In the genomic region with DNA sequence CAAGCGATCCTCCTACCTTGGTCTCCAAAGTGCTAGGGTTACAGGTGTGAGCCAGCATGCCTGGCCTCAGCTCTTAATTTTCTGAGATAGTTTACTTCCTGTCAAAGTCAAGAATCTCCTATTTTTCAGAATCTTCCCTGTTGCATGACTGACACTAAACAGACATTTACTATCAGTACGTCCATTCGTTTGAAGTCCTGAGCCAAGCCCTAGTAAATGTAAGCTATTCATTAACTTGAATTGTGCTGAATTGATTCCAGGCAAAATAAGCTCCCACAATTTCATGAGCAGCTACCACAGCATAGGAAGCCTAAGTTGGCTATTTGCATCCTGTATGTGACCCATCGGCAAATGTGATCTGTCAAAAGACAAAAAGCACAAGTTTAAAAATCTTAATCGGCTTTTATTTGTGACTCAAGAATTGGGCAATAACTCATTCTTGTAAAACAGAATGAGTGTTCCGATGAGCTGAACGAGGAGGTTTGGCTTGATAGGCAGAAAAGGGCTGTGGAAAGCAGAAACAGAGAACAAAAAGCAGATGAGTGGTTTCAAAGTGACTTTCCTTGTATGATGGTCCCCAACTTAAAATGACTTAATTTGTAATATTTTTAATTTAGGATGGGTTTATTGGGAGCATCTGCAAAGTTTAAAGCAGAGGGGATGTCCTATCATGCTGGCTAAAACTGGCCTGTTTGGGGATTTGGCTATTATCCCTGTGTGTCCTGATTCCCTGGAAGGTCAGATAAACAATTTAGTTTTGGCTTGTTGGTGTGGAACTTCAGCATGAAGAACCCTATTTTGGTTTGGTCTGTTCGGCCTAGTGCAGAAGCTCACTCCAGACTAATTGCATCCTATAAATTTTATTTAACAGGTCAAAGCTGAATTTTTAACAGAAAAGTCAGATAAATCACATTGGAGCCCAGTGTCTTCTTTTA, we compare ENCODE assay signal across 17 cellular contexts. TPM values are rescaled to one million over a fixed set of nuclear protein-coding genes. Genes with fewer than 3 reads are reported as not detected.
A peak's percentile ranks its signal among the peaks of the same experiment; 100 is the strongest.
DNase-seq lines count a peak whose midpoint lies in the region; ATAC-seq and TF ChIP-seq lines count a peak whose summit lies in the region.
"Had no signal": no experiment of that assay in that cellular context is flagged by ENCODE, and none has a peak within 500 bp of the region (broad histone marks: within the 10 kb centered on the region; RNA-seq: fewer than 3 reads in every experiment).

No MANE protein-coding gene starts in this region.

- peak; percentile 23 for ATAC-seq in activated T-helper 17 cell treated with anti-CD3 and anti-CD28 coated beads, Interleukin-2, amount 50 U/mL, for 72 hours (replicated peaks)
- ATAC-seq in omental fat pad (ENCODE audit: low FRiP score), result peak; percentile 78
- ATAC-seq: activated T-cell treated with anti-CD3 and anti-CD28 coated beads, Interleukin-2, amount 50 U/mL, for 4 hours; natural killer cell treated with Interleukin-12 subunit alpha and Interleukin-12 subunit beta and Interleukin-15 and Interleukin-18, amount 100 ng/mL, for 72 hours; stimulated activated memory B cell treated with anti-CD40 and anti-IgM and Interleukin-4, amounts not matched to agents 10 μg/mL and 1 μg/mL and 100 μg/mL, for 72 hours had no signal

- TF ChIP-seq CTCF in left ventricle myocardium inferior (IDR thresholded peaks at IDR 0.05; ENCODE audit: borderline replicate concordance) (no peak), omental fat pad (IDR thresholded peaks at IDR 0.05) (no peak)

- no peaks in the 10 kb centered on the region for H3K27me3 Mint-ChIP-seq in activated T-helper 17 cell treated with anti-CD3 and anti-CD28 coated beads, Interleukin-2, amount 50 U/mL, for 72 hours
- H3K27me3 Mint-ChIP-seq: stimulated activated memory B cell treated with anti-CD40 and anti-IgM and Interleukin-4, amounts not matched to agents 10 μg/mL and 1 μg/mL and 100 μg/mL, for 72 hours had no signal

- H3K4me1 ChIP-seq in left ventricle myocardium inferior, result peaks cover 6% of the 10 kb centered on the region

- DNase-seq in EH (ENCODE audit: low read depth) (peak; percentile 35), left ventricle myocardium inferior (no peak), omental fat pad (ENCODE audit: low spot score) (no peak), NCI-H82 (lab: John Stamatoyannopoulos, UW) (no peak), HT-29 (ENCODE audit: low spot score) (no peak), RPMI8226 (no peak)
- no peak for DNase-seq in stimulated activated CD4-positive, alpha-beta T cell treated with anti-CD3 and anti-CD28 coated beads, Interleukin-4, amount 100 ng/mL, for 24 hours
- DNase-seq: activated CD4-positive, alpha-beta T cell treated with anti-CD3 and anti-CD28 coated beads, Interleukin-2, amount 50 U/mL, for 1 hour; activated T-cell treated with anti-CD3 and anti-CD28 coated beads, Interleukin-2, amount 50 U/mL, for 4 hours; AML-193; left cardiac atrium; MM.1S; NCI-H2107; trophoblast cell had no signal

- H3K27me3 ChIP-seq in left ventricle myocardium inferior (ENCODE audit: low read depth), result no peaks in the 10 kb centered on the region

- no peaks in the 10 kb centered on the region for H3K9me3 Mint-ChIP-seq in activated T-helper 17 cell treated with anti-CD3 and anti-CD28 coated beads, Interleukin-2, amount 50 U/mL, for 72 hours
- H3K9me3 Mint-ChIP-seq: activated T-cell treated with anti-CD3 and anti-CD28 coated beads, Interleukin-2, amount 50 U/mL, for 4 hours; natural killer cell treated with Interleukin-12 subunit alpha and Interleukin-12 subunit beta and Interleukin-15 and Interleukin-18, amount 100 ng/mL, for 72 hours; stimulated activated memory B cell treated with anti-CD40 and anti-IgM and Interleukin-4, amounts not matched to agents 10 μg/mL and 1 μg/mL and 100 μg/mL, for 72 hours had no signal

- no peaks in the 10 kb centered on the region for H3K9me3 ChIP-seq in left ventricle myocardium inferior (replicated peaks)

- intact Hi-C loops in left ventricle myocardium inferior (cut with micrococcal nuclease), result no loop called here

- no peaks in the 10 kb centered on the region for H3K4me1 Mint-ChIP-seq in activated T-helper 17 cell treated with anti-CD3 and anti-CD28 coated beads, Interleukin-2, amount 50 U/mL, for 72 hours
- H3K4me1 Mint-ChIP-seq: stimulated activated memory B cell treated with anti-CD40 and anti-IgM and Interleukin-4, amounts not matched to agents 10 μg/mL and 1 μg/mL and 100 μg/mL, for 72 hours had no signal

- H3K36me3 ChIP-seq in left ventricle myocardium inferior, result no peaks in the 10 kb centered on the region

- peak overlapping the region; percentile 54 for H3K27ac ChIP-seq in left ventricle myocardium inferior (replicated peaks)

- H3K4me3 Mint-ChIP-seq in activated T-helper 17 cell treated with anti-CD3 and anti-CD28 coated beads, Interleukin-2, amount 50 U/mL, for 72 hours, result no peak overlapping the region
- H3K4me3 Mint-ChIP-seq: activated T-cell treated with anti-CD3 and anti-CD28 coated beads, Interleukin-2, amount 50 U/mL, for 4 hours; natural killer cell treated with Interleukin-12 subunit alpha and Interleukin-12 subunit beta and Interleukin-15 and Interleukin-18, amount 100 ng/mL, for 72 hours; stimulated activated memory B cell treated with anti-CD40 and anti-IgM and Interleukin-4, amounts not matched to agents 10 μg/mL and 1 μg/mL and 100 μg/mL, for 72 hours had no signal

- no peak overlapping the region for H3K27ac Mint-ChIP-seq in activated T-helper 17 cell treated with anti-CD3 and anti-CD28 coated beads, Interleukin-2, amount 50 U/mL, for 72 hours
- H3K27ac Mint-ChIP-seq: natural killer cell treated with Interleukin-12 subunit alpha and Interleukin-12 subunit beta and Interleukin-15 and Interleukin-18, amount 100 ng/mL, for 72 hours; stimulated activated memory B cell treated with anti-CD40 and anti-IgM and Interleukin-4, amounts not matched to agents 10 μg/mL and 1 μg/mL and 100 μg/mL, for 72 hours had no signal

- no peaks in the 10 kb centered on the region for H3K36me3 Mint-ChIP-seq in activated T-helper 17 cell treated with anti-CD3 and anti-CD28 coated beads, Interleukin-2, amount 50 U/mL, for 72 hours (ENCODE audit: low read depth)
- H3K36me3 Mint-ChIP-seq: natural killer cell treated with Interleukin-12 subunit alpha and Interleukin-12 subunit beta and Interleukin-15 and Interleukin-18, amount 100 ng/mL, for 72 hours; stimulated activated memory B cell treated with anti-CD40 and anti-IgM and Interleukin-4, amounts not matched to agents 10 μg/mL and 1 μg/mL and 100 μg/mL, for 72 hours had no signal

- no peak overlapping the region for H3K4me3 ChIP-seq in left ventricle myocardium inferior

RNA-seq across cellular contexts. Expression of a gene that starts 14.2 kb away (rescaled TPM):
- total RNA-seq in activated T-helper 17 cell treated with anti-CD3 and anti-CD28 coated beads, Interleukin-2, amount 50 U/mL, for 72 hours, result 1 to 10 TPM in 1 of 2 donors, under 1 TPM in 1; 0.56 to 3.1 TPM
- total RNA-seq in left ventricle myocardium inferior (1.6 TPM), omental fat pad (1 to 10 TPM in 3 of 4 donors, under 1 TPM in 1; 0.44 to 3.0 (median 1.7) TPM)
- not detected in 2 replicates for total RNA-seq in HT-29 (2014; rRNA removed; shearing (Covaris generic))

RNA-seq across cellular contexts. Expression of a gene that starts 38.2 kb away (rescaled TPM):
- not detected for total RNA-seq in activated T-helper 17 cell treated with anti-CD3 and anti-CD28 coated beads, Interleukin-2, amount 50 U/mL, for 72 hours
- total RNA-seq in left ventricle myocardium inferior (65.6 TPM), omental fat pad (100 to 1,000 TPM in 2 of 4 donors, 10 to 100 TPM in 2; 79.0 to 170 (median 111) TPM)
- total RNA-seq in HT-29 (2014; rRNA removed; shearing (Covaris generic)), result not detected in 2 replicates
- total RNA-seq: natural killer cell treated with Interleukin-12 subunit alpha and Interleukin-12 subunit beta and Interleukin-15 and Interleukin-18, amount 100 ng/mL, for 72 hours had no signal

RNA-seq across cellular contexts. Expression of a gene that starts 46.9 kb away (rescaled TPM):
- total RNA-seq in activated T-helper 17 cell treated with anti-CD3 and anti-CD28 coated beads, Interleukin-2, amount 50 U/mL, for 72 hours, result 10 to 100 TPM; 22.1 to 39.3 TPM
- 11.4 TPM for total RNA-seq in left ventricle myocardium inferior
- 10 to 100 TPM; 12.9 to 25.2 (median 21.9) TPM for total RNA-seq in omental fat pad
- 5.6 and 6.4 TPM in 2 replicates for total RNA-seq in HT-29 (2014; rRNA removed; shearing (Covaris generic))

Comparison
In these comparisons a context has a peak if more than half of its experiments do, and no peak if none do; other contexts are left out.
1. RNA of a gene that starts 38.2 kb away (total RNA-seq): 79.0 to 170 TPM in omental fat pad and 65.6 TPM in left ventricle myocardium inferior (single experiment); not detected in activated T-helper 17 cell treated with anti-CD3 and anti-CD28 coated beads, Interleukin-2, amount 50 U/mL, for 72 hours and not detected in HT-29; every median in the first group is over 10 times any median in the second.